Comparison of ENCODE assay signal across 20 cellular contexts in genomic region chr10:27072436-27073114, GRCh38. TPM values are rescaled to one million over a fixed set of nuclear protein-coding genes. Genes with fewer than 3 reads are reported as not detected.
DNase-seq lines count a peak whose midpoint lies in the region; ATAC-seq and TF ChIP-seq lines count a peak whose summit lies in the region.
"Had no signal": no experiment of that assay in that cellular context is flagged by ENCODE, and none has a peak within 500 bp of the region (broad histone marks: within the 10 kb centered on the region; RNA-seq: fewer than 3 reads in every experiment).

No MANE protein-coding gene starts in this region.

- peaks cover 34% of the 10 kb centered on the region for H3K36me3 Mint-ChIP-seq in activated T-helper 1 cell treated with anti-CD3 and anti-CD28 coated beads, Interleukin-12 subunit alpha, Interleukin-12 subunit beta, Interleukin-2, Interleukin-4 antibody, amounts not matched to agents 30 ng/mL and 10 ng/mL and 1 ng/mL, durations not matched to agents 14 hours and 24 hours and 36 hours (ENCODE audit: low read depth)

- H3K27ac Mint-ChIP-seq in activated T-helper 1 cell treated with anti-CD3 and anti-CD28 coated beads, Interleukin-12 subunit alpha, Interleukin-12 subunit beta, Interleukin-2, Interleukin-4 antibody, amounts not matched to agents 30 ng/mL and 10 ng/mL and 1 ng/mL, durations not matched to agents 14 hours and 24 hours and 36 hours: peak overlapping the region; percentile 48
- H3K27ac Mint-ChIP-seq: activated naive CD4-positive, alpha-beta T cell treated with anti-CD3 and anti-CD28 coated beads, Interleukin-2, amount 50 U/mL, for 24 hours; brain; immature natural killer cell; natural killer cell had no signal

- H3K4me3 Mint-ChIP-seq in activated T-helper 1 cell treated with anti-CD3 and anti-CD28 coated beads, Interleukin-12 subunit alpha, Interleukin-12 subunit beta, Interleukin-2, Interleukin-4 antibody, amounts not matched to agents 30 ng/mL and 10 ng/mL and 1 ng/mL, durations not matched to agents 14 hours and 24 hours and 36 hours: no peak overlapping the region
- H3K4me3 Mint-ChIP-seq: activated naive CD4-positive, alpha-beta T cell treated with anti-CD3 and anti-CD28 coated beads, Interleukin-2, amount 50 U/mL, for 24 hours; brain; immature natural killer cell; natural killer cell had no signal

- TF ChIP-seq CTCF in BE2C (IDR thresholded peaks at IDR 0.05; ENCODE audit: low read depth, low read length): peak; percentile 23; the same call in 1 of the 2 replicates

- H3K27me3 ChIP-seq in BE2C: no peaks in the 10 kb centered on the region

- DNase-seq in BE2C (no peak), iPS DF 19.7 (ENCODE audit: low read depth, low spot score) (peak; percentile 57), left cardiac atrium (no peak), UCSD-AML1 (lab: John Stamatoyannopoulos, UW; ENCODE audit: unreplicated experiment) (no peak), posterior vena cava (ENCODE audit: low spot score) (no peak), sciatic nerve (ENCODE audit: low spot score) (no peak)
- peak; percentile 12 for DNase-seq in Jurkat, Clone E6-1 (ENCODE audit: low read depth, low spot score)
- DNase-seq in activated T-helper 1 cell treated with anti-CD3 and anti-CD28 coated beads, Interleukin-12 subunit alpha, Interleukin-12 subunit beta, Interleukin-2, Interleukin-4 antibody, amounts not matched to agents 30 ng/mL and 10 ng/mL and 1 ng/mL, durations not matched to agents 14 hours and 24 hours and 36 hours (ENCODE audit: low spot score): no peak
- DNase-seq: activated CD4-positive, CD25-positive, alpha-beta regulatory T cell; activated T-cell treated with anti-CD3 and anti-CD28 coated beads for 4 hours; Caco-2; foreskin fibroblast; immature natural killer cell; mammary epithelial cell; natural killer cell; NCI-H1930; NCI-H510A treated with DMSO at 0.1 percent for 48 hours; SW 1271 had no signal

- no peaks in the 10 kb centered on the region for H3K4me1 ChIP-seq in BE2C
- H3K4me1 ChIP-seq: Caco-2 had no signal

- intact Hi-C loops in activated T-helper 1 cell treated with anti-CD3 and anti-CD28 coated beads, Interleukin-12 subunit alpha, Interleukin-12 subunit beta, Interleukin-2, Interleukin-4 antibody, amounts not matched to agents 30 ng/mL and 10 ng/mL and 1 ng/mL, durations not matched to agents 14 hours and 24 hours and 36 hours (cut with micrococcal nuclease): no loop called here
- intact Hi-C loops in left cardiac atrium (cut with DNase I): no loop called here
- intact Hi-C loops in posterior vena cava (cut with DNase I): no loop called here
- intact Hi-C loops in sciatic nerve (cut with DNase I): no loop called here

- H3K36me3 ChIP-seq in BE2C: peaks cover 4% of the 10 kb centered on the region; the same call in 1 of the 2 replicates

- no peak overlapping the region for H3K4me3 ChIP-seq in BE2C (ENCODE audit: low read depth, low read length)
- H3K4me3 ChIP-seq in Jurkat, Clone E6-1 (ENCODE audit: low read length): no peak overlapping the region

- ATAC-seq in left cardiac atrium: no peak
- no peak for ATAC-seq in sciatic nerve
- ATAC-seq: natural killer cell had no signal

- peaks cover 12% of the 10 kb centered on the region for H3K4me1 Mint-ChIP-seq in activated T-helper 1 cell treated with anti-CD3 and anti-CD28 coated beads, Interleukin-12 subunit alpha, Interleukin-12 subunit beta, Interleukin-2, Interleukin-4 antibody, amounts not matched to agents 30 ng/mL and 10 ng/mL and 1 ng/mL, durations not matched to agents 14 hours and 24 hours and 36 hours (ENCODE audit: low read depth)
- H3K4me1 Mint-ChIP-seq: brain, immature natural killer cell, natural killer cell had no signal

- no peaks in the 10 kb centered on the region for H3K27me3 Mint-ChIP-seq in activated T-helper 1 cell treated with anti-CD3 and anti-CD28 coated beads, Interleukin-12 subunit alpha, Interleukin-12 subunit beta, Interleukin-2, Interleukin-4 antibody, amounts not matched to agents 30 ng/mL and 10 ng/mL and 1 ng/mL, durations not matched to agents 14 hours and 24 hours and 36 hours (ENCODE audit: insufficient read depth)
- H3K27me3 Mint-ChIP-seq: activated naive CD4-positive, alpha-beta T cell treated with anti-CD3 and anti-CD28 coated beads, Interleukin-2, amount 50 U/mL, for 24 hours; brain had no signal

- no peaks in the 10 kb centered on the region for H3K9me3 ChIP-seq in BE2C
- H3K9me3 ChIP-seq: Caco-2 had no signal

- no peaks in the 10 kb centered on the region for H3K9me3 Mint-ChIP-seq in activated T-helper 1 cell treated with anti-CD3 and anti-CD28 coated beads, Interleukin-12 subunit alpha, Interleukin-12 subunit beta, Interleukin-2, Interleukin-4 antibody, amounts not matched to agents 30 ng/mL and 10 ng/mL and 1 ng/mL, durations not matched to agents 14 hours and 24 hours and 36 hours
- H3K9me3 Mint-ChIP-seq: natural killer cell had no signal

RNA-seq across cellular contexts. Expression of gene ANKRD26, which starts 27.7 kb away (rescaled TPM):
- 1.7 TPM for polyA plus RNA-seq in BE2C (2012; ENCODE audit: insufficient read depth, insufficient read length, low read depth)
- polyA plus RNA-seq in Jurkat, Clone E6-1 (2012; ENCODE audit: insufficient read depth, insufficient read length): 5.1 TPM
- total RNA-seq in activated T-helper 1 cell treated with anti-CD3 and anti-CD28 coated beads, Interleukin-12 subunit alpha, Interleukin-12 subunit beta, Interleukin-2, Interleukin-4 antibody, amounts not matched to agents 30 ng/mL and 10 ng/mL and 1 ng/mL, durations not matched to agents 14 hours and 24 hours and 36 hours: 4.3 and 7.0 TPM in 2 replicates
- total RNA-seq in left cardiac atrium (10 to 100 TPM in 1 of 2 donors, 1 to 10 TPM in 1; 8.1 to 11.5 TPM), posterior vena cava (1 to 10 TPM; 5.7 to 6.8 TPM), sciatic nerve (15.2 TPM)

Comparison
In these comparisons a context has a peak if more than half of its experiments do, and no peak if none do; other contexts are left out.
1. DNase-seq: peak in Jurkat, Clone E6-1 (single experiment) and iPS DF 19.7 (single experiment); none in BE2C (single experiment), activated T-helper 1 cell treated with anti-CD3 and anti-CD28 coated beads, Interleukin-12 subunit alpha, Interleukin-12 subunit beta, Interleukin-2, Interleukin-4 antibody, amounts not matched to agents 30 ng/mL and 10 ng/mL and 1 ng/mL, durations not matched to agents 14 hours and 24 hours and 36 hours (single experiment), left cardiac atrium (single experiment), UCSD-AML1 (single experiment), posterior vena cava (single experiment) and sciatic nerve (single experiment).